Comparison of ENCODE assay signal across 8 cellular contexts in the genomic region with DNA sequence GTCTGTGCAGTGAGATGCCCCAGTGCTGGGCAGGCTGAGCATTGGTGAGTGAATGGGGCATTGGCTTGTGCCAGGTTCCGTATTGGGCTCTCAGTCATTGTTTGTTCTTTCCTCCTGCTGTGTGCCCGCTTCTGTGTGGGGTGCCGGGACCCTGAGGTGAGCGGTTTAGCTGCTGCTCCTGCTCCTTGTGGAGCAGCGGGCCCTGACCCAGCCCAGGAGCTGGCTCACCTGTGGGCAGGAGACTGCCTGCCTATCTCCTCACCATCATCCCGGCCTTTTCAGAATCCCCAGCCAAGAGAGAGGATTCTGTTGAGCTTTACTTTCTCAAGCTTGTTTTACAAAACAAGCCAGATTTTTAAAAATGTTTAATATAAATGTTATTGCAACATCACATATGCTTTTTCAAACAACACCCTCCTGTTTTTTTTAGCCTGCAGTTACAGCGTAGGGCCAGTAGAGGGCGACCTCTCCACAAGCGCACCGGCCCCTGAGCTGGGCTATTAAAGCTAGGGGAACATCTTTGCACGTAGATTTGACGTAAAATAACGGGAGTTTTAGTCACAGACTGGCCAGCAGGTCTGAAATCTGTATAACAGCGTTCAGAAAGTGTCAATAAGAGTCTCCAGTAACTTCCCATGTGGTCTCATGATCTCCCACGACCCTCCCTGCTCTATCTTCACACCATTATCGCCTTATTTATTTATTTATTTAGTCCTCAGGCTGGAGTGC. TPM values are rescaled to one million over a fixed set of nuclear protein-coding genes. Genes with fewer than 3 reads are reported as not detected.
DNase-seq lines count a peak whose midpoint lies in the region; ATAC-seq and TF ChIP-seq lines count a peak whose summit lies in the region.

No MANE protein-coding gene starts in this region.

- no peak overlapping the region for H3K4me3 Mint-ChIP-seq in HFFc6
- no peak overlapping the region for H3K4me3 Mint-ChIP-seq in activated CD4-positive, alpha-beta memory T cell treated with anti-CD3 and anti-CD28 coated beads, Interleukin-2, amount 10 ng/mL, durations not matched to agents 7 days and 5 days
- H3K4me3 Mint-ChIP-seq in endodermal cell: no peak overlapping the region
- no peak overlapping the region for H3K4me3 Mint-ChIP-seq in stimulated activated naive B cell treated with anti-CD40 and anti-IgM and Interleukin-4, amounts not matched to agents 10 μg/mL and 1 μg/mL and 100 μg/mL, for 72 hours

- H3K4me1 Mint-ChIP-seq in HFFc6 (ENCODE audit: low read depth) (peaks cover 9% of the 10 kb centered on the region), endodermal cell (no peaks in the 10 kb centered on the region)
- H3K4me1 Mint-ChIP-seq in activated CD4-positive, alpha-beta memory T cell treated with anti-CD3 and anti-CD28 coated beads, Interleukin-2, amount 10 ng/mL, durations not matched to agents 7 days and 5 days: peaks cover 27% of the 10 kb centered on the region
- H3K4me1 Mint-ChIP-seq in stimulated activated naive B cell treated with anti-CD40 and anti-IgM and Interleukin-4, amounts not matched to agents 10 μg/mL and 1 μg/mL and 100 μg/mL, for 72 hours: peaks cover 0 to 10% of the 10 kb centered on the region in 2 donors

- peaks cover 15% of the 10 kb centered on the region for H3K36me3 ChIP-seq in endodermal cell (ENCODE audit: control insufficient read depth, insufficient read depth, low read length)

- DNase-seq in HFFc6 (peak; percentile 53), NCI-H748 (lab: John Stamatoyannopoulos, UW; ENCODE audit: unreplicated experiment) (peak; percentile 64), endodermal cell (peak; percentile 81), myocyte (ENCODE audit: low read depth) (peak; percentile 51)
- peak; percentile 70 for DNase-seq in activated CD4-positive, alpha-beta memory T cell treated with anti-CD3 and anti-CD28 coated beads, Interleukin-2, amount 10 ng/mL, durations not matched to agents 7 days and 5 days
- DNase-seq in stimulated activated naive B cell treated with anti-CD40 and anti-IgM and Interleukin-4, amounts not matched to agents 10 μg/mL and 1 μg/mL and 100 μg/mL, for 72 hours: no peak

- H3K36me3 Mint-ChIP-seq in HFFc6 (ENCODE audit: low read depth) (peaks cover 20% of the 10 kb centered on the region), endodermal cell (ENCODE audit: low read depth) (peaks cover 25% of the 10 kb centered on the region)
- no peaks in the 10 kb centered on the region for H3K36me3 Mint-ChIP-seq in activated CD4-positive, alpha-beta memory T cell treated with anti-CD3 and anti-CD28 coated beads, Interleukin-2, amount 10 ng/mL, durations not matched to agents 7 days and 5 days (ENCODE audit: low read depth)
- H3K36me3 Mint-ChIP-seq in stimulated activated naive B cell treated with anti-CD40 and anti-IgM and Interleukin-4, amounts not matched to agents 10 μg/mL and 1 μg/mL and 100 μg/mL, for 72 hours: peaks cover 42 to 52% of the 10 kb centered on the region in 2 donors

- H3K27ac ChIP-seq in C4-2B (no peak overlapping the region), endodermal cell (ENCODE audit: low read depth, low read length) (no peak overlapping the region)

- peaks cover 6% of the 10 kb centered on the region; the same call in 1 of the 2 replicates for H3K27me3 Mint-ChIP-seq in HFFc6 (ENCODE audit: insufficient read depth)
- peaks cover 3% of the 10 kb centered on the region for H3K27me3 Mint-ChIP-seq in activated CD4-positive, alpha-beta memory T cell treated with anti-CD3 and anti-CD28 coated beads, Interleukin-2, amount 10 ng/mL, durations not matched to agents 7 days and 5 days
- peaks cover 5% of the 10 kb centered on the region for H3K27me3 Mint-ChIP-seq in endodermal cell (ENCODE audit: insufficient read depth)
- H3K27me3 Mint-ChIP-seq in stimulated activated naive B cell treated with anti-CD40 and anti-IgM and Interleukin-4, amounts not matched to agents 10 μg/mL and 1 μg/mL and 100 μg/mL, for 72 hours: no peaks in the 10 kb centered on the region

- 24 to 25% methylated on average over 12 to 16 of the region's 16 CpGs for WGBS in endodermal cell (ENCODE audit: insufficient coverage in 1 of 2, insufficient read length in 1 of 2), 2 experiments

- POLR2A ChIA-PET in activated CD4-positive, alpha-beta memory T cell treated with anti-CD3 and anti-CD28 coated beads, Interleukin-2, amount 10 ng/mL, durations not matched to agents 7 days and 5 days (lab: Charles Lee): interaction anchor here (1.2 to 2.7 kb wide), 9 partner anchors 10 to 247 kb away, joined by 4 to 18 read pairs (median 5); a partner anchor contains a TSS

- H3K27ac Mint-ChIP-seq in HFFc6 (peak overlapping the region; percentile 82), endodermal cell (no peak overlapping the region)
- no peak overlapping the region for H3K27ac Mint-ChIP-seq in activated CD4-positive, alpha-beta memory T cell treated with anti-CD3 and anti-CD28 coated beads, Interleukin-2, amount 10 ng/mL, durations not matched to agents 7 days and 5 days
- peak overlapping the region; percentile 71 for H3K27ac Mint-ChIP-seq in stimulated activated naive B cell treated with anti-CD40 and anti-IgM and Interleukin-4, amounts not matched to agents 10 μg/mL and 1 μg/mL and 100 μg/mL, for 72 hours

- CTCF ChIA-PET in activated CD4-positive, alpha-beta memory T cell treated with anti-CD3 and anti-CD28 coated beads, Interleukin-2, amount 10 ng/mL, durations not matched to agents 7 days and 5 days (lab: Charles Lee): interaction anchor here (0.6 to 4.6 kb wide), 45 partner anchors 9 to 905 kb away, joined by 3 to 139 read pairs (median 5); a partner anchor contains a TSS

- TF ChIP-seq CTCF in C4-2B (conservative IDR thresholded peaks at IDR 0.05): peak; percentile 100
- peak; percentile 99 for TF ChIP-seq CTCF in HFFc6 (IDR thresholded peaks at IDR 0.05)
- TF ChIP-seq CTCF in endodermal cell (conservative IDR thresholded peaks at IDR 0.05): peak; percentile 99

- H3K27me3 ChIP-seq in endodermal cell (ENCODE audit: control insufficient read depth, insufficient read depth, low read length, poor library complexity, severe bottlenecking): no peaks in the 10 kb centered on the region

- H3K9me3 Mint-ChIP-seq in HFFc6: no peaks in the 10 kb centered on the region
- no peaks in the 10 kb centered on the region for H3K9me3 Mint-ChIP-seq in activated CD4-positive, alpha-beta memory T cell treated with anti-CD3 and anti-CD28 coated beads, Interleukin-2, amount 10 ng/mL, durations not matched to agents 7 days and 5 days
- no peaks in the 10 kb centered on the region for H3K9me3 Mint-ChIP-seq in endodermal cell
- no peaks in the 10 kb centered on the region for H3K9me3 Mint-ChIP-seq in stimulated activated naive B cell treated with anti-CD40 and anti-IgM and Interleukin-4, amounts not matched to agents 10 μg/mL and 1 μg/mL and 100 μg/mL, for 72 hours

- ATAC-seq in stimulated activated naive B cell treated with anti-CD40 and anti-IgM and Interleukin-4, amounts not matched to agents 10 μg/mL and 1 μg/mL and 100 μg/mL, for 72 hours (replicated peaks): peak; percentile 77 to 86
- no peak for ATAC-seq in HG03135 (IDR thresholded peaks at IDR 0.05; ENCODE audit: unreplicated experiment)

- no peaks in the 10 kb centered on the region for H3K4me1 ChIP-seq in endodermal cell (ENCODE audit: control insufficient read depth, insufficient read depth, low read length)

- no peak overlapping the region for H3K9ac ChIP-seq in endodermal cell (ENCODE audit: extremely low read depth, low read length, poor library complexity, severe bottlenecking)

- H3K9me3 ChIP-seq in endodermal cell (ENCODE audit: control insufficient read depth, low read length): no peaks in the 10 kb centered on the region

- H3K4me3 ChIP-seq in endodermal cell (ENCODE audit: low read length): no peak overlapping the region

RNA-seq across cellular contexts. Expression of a gene that starts 25.1 kb away (rescaled TPM):
- total RNA-seq in HFFc6 (2021; fragmentation: NEBNext Ultra II Directional; extraction: Animal tissue kit (Norgen Biotek cat#: 25700)): 1 to 10 TPM; 6.2 to 7.7 (median 7.0) TPM
- total RNA-seq in activated CD4-positive, alpha-beta memory T cell treated with anti-CD3 and anti-CD28 coated beads, Interleukin-2, amount 10 ng/mL, durations not matched to agents 7 days and 5 days: 10 to 100 TPM; 26.0 to 27.3 TPM
- total RNA-seq in endodermal cell: 1 to 10 TPM; 6.9 to 8.9 TPM
- 7.8 TPM for polyA plus RNA-seq in endodermal cell (2013, experiment 1 of 2)
- 8.4 TPM for polyA plus RNA-seq in endodermal cell (2013, experiment 2 of 2)
- total RNA-seq in myocyte: 3.4 and 10.2 TPM in 2 replicates
- polyA plus RNA-seq in myocyte (2012): 2.1 TPM

RNA-seq across cellular contexts. Expression of a gene that starts 43.0 kb away (rescaled TPM):
- 100 to 1,000 TPM in 2 of 6 experiments, 10 to 100 TPM in 4; 84.6 to 112 (median 92.1) TPM for total RNA-seq in HFFc6 (2021; fragmentation: NEBNext Ultra II Directional; extraction: Animal tissue kit (Norgen Biotek cat#: 25700))
- under 1 TPM; 0.05 TPM for total RNA-seq in activated CD4-positive, alpha-beta memory T cell treated with anti-CD3 and anti-CD28 coated beads, Interleukin-2, amount 10 ng/mL, durations not matched to agents 7 days and 5 days
- 10 to 100 TPM; 31.0 to 39.0 TPM for total RNA-seq in endodermal cell
- 52.4 TPM for polyA plus RNA-seq in endodermal cell (2013, experiment 1 of 2)
- polyA plus RNA-seq in endodermal cell (2013, experiment 2 of 2): 45.3 TPM
- total RNA-seq in myocyte: 38.0 and 38.4 TPM in 2 replicates
- polyA plus RNA-seq in myocyte (2012): 59.1 TPM

Comparison
In these comparisons a context has a peak if more than half of its experiments do, and no peak if none do; other contexts are left out.
1. H3K27ac Mint-ChIP-seq: peak in HFFc6 (single experiment) and stimulated activated naive B cell treated with anti-CD40 and anti-IgM and Interleukin-4, amounts not matched to agents 10 μg/mL and 1 μg/mL and 100 μg/mL, for 72 hours (single experiment); none in activated CD4-positive, alpha-beta memory T cell treated with anti-CD3 and anti-CD28 coated beads, Interleukin-2, amount 10 ng/mL, durations not matched to agents 7 days and 5 days (single experiment) and endodermal cell (single experiment).
2. RNA of a gene that starts 43.0 kb away (total RNA-seq): 84.6 to 112 TPM in HFFc6, 31.0 to 39.0 TPM in endodermal cell and 38.0 to 38.4 TPM in myocyte; 0.05 TPM in activated CD4-positive, alpha-beta memory T cell treated with anti-CD3 and anti-CD28 coated beads, Interleukin-2, amount 10 ng/mL, durations not matched to agents 7 days and 5 days; every median in the first group is over 10 times any median in the second.
3. Peak in every context shown above with its lines, with median percentiles within 50 percentile points of each other: CTCF ChIP-seq.